ENCODE assay signal across 1 cellular context in the genomic region with DNA sequence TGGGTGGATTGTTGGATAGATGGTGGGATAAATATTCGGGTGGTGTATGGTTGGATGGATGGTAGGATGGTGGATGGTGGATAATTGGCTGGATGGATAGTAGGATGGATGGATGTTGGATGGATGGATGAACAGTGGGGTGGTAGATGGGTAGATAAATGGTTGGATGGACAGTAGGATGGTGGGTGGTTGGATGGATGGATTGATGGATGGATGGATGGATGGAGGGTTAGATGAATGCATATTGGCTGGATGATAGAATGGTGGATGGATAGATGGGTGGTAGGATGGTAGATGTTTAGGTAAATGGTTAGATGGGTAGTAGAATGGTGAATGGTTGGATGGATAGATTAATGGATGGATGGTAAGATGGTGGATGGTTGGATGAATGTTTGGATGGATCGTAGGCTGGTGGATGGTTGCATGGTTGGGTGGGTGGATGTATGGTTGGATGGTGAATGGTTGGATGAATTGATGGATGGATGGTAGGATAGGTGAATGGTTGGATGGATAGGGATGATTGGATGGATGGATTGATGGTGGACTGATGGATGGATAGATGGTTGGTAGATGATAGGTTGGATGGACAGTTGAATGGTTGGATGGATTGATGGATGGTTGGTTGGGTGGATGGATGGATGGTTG.
TF ChIP-seq lines count a peak whose summit lies in the region.

No MANE protein-coding gene starts in this region.

TF ChIP-seq in HEK293, 187 proteins besides CTCF, POLR2A, EP300 and RAD21 (continued from another document and continues in another):
- TF ChIP-seq, protein P1, sequence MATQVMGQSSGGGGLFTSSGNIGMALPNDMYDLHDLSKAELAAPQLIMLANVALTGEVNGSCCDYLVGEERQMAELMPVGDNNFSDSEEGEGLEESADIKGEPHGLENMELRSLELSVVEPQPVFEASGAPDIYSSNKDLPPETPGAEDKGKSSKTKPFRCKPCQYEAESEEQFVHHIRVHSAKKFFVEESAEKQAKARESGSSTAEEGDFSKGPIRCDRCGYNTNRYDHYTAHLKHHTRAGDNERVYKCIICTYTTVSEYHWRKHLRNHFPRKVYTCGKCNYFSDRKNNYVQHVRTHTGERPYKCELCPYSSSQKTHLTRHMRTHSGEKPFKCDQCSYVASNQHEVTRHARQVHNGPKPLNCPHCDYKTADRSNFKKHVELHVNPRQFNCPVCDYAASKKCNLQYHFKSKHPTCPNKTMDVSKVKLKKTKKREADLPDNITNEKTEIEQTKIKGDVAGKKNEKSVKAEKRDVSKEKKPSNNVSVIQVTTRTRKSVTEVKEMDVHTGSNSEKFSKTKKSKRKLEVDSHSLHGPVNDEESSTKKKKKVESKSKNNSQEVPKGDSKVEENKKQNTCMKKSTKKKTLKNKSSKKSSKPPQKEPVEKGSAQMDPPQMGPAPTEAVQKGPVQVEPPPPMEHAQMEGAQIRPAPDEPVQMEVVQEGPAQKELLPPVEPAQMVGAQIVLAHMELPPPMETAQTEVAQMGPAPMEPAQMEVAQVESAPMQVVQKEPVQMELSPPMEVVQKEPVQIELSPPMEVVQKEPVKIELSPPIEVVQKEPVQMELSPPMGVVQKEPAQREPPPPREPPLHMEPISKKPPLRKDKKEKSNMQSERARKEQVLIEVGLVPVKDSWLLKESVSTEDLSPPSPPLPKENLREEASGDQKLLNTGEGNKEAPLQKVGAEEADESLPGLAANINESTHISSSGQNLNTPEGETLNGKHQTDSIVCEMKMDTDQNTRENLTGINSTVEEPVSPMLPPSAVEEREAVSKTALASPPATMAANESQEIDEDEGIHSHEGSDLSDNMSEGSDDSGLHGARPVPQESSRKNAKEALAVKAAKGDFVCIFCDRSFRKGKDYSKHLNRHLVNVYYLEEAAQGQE (tag by site-specific recombination; IDR thresholded peaks at IDR 0.05) = 0 out of 2 replicates have a peak, but pooled peaks have one; percentile 17
- TF ChIP-seq ZNF433 (tag by site-specific recombination; IDR thresholded peaks at IDR 0.05; ENCODE audit: low read depth) (no peak), ZNF521 (tag by site-specific recombination; IDR thresholded peaks at IDR 0.05) (no peak), ZNF146 (tag by site-specific recombination; IDR thresholded peaks at IDR 0.05) (no peak), ZNF624 (tag by site-specific recombination; IDR thresholded peaks at IDR 0.05) (no peak), ZNF548 (tag by site-specific recombination; IDR thresholded peaks at IDR 0.05) (peak; percentile 88), ZNF654 (tag by site-specific recombination; IDR thresholded peaks at IDR 0.05; ENCODE audit: low read depth) (no peak), ZNF341 (tag by site-specific recombination; IDR thresholded peaks at IDR 0.05; ENCODE audit: low read depth) (no peak), ZNF560 (tag by site-specific recombination; IDR thresholded peaks at IDR 0.05; ENCODE audit: borderline replicate concordance) (0 out of 2 replicates have a peak, but pooled peaks have one; percentile 19), ZNF629 (tag by site-specific recombination; IDR thresholded peaks at IDR 0.05) (no peak), ZNF335 (tag by site-specific recombination; conservative IDR thresholded peaks at IDR 0.05) (no peak), YY1 (tag by site-specific recombination; IDR thresholded peaks at IDR 0.05) (no peak; the same call in 1 of the 2 replicates), ZNF223 (tag by site-specific recombination; IDR thresholded peaks at IDR 0.05) (0 out of 2 replicates have a peak, but pooled peaks have one; percentile 29), ZNF366 (tag by site-specific recombination; conservative IDR thresholded peaks at IDR 0.05) (peak; percentile 99), ZNF843 (tag by site-specific recombination; IDR thresholded peaks at IDR 0.05) (no peak), ZNF391 (tag by site-specific recombination; IDR thresholded peaks at IDR 0.05; ENCODE audit: borderline replicate concordance, low read depth) (no peak), ZBTB20 (tag by site-specific recombination; IDR thresholded peaks at IDR 0.05) (peak; percentile 28; the same call in 1 of the 2 replicates), ZNF623 (tag by site-specific recombination; IDR thresholded peaks at IDR 0.05) (no peak), ZNF585B (tag by site-specific recombination; IDR thresholded peaks at IDR 0.05) (no peak), ZBTB48 (tag by site-specific recombination; IDR thresholded peaks at IDR 0.05) (no peak; the same call in 1 of the 2 replicates), ZNF133 (tag by site-specific recombination; IDR thresholded peaks at IDR 0.05) (no peak), ZNF221 (tag by site-specific recombination; IDR thresholded peaks at IDR 0.05; ENCODE audit: borderline replicate concordance) (no peak)
- TF ChIP-seq, protein P2, sequence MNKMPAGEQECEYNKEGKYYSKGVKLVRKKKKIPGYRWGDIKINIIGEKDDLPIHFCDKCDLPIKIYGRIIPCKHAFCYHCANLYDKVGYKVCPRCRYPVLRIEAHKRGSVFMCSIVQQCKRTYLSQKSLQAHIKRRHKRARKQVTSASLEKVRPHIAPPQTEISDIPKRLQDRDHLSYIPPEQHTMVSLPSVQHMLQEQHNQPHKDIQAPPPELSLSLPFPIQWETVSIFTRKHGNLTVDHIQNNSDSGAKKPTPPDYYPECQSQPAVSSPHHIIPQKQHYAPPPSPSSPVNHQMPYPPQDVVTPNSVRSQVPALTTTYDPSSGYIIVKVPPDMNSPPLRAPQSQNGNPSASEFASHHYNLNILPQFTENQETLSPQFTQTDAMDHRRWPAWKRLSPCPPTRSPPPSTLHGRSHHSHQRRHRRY (tag by site-specific recombination; IDR thresholded peaks at IDR 0.05) = 0 out of 2 replicates have a peak, but pooled peaks have one; percentile 68
- TF ChIP-seq, protein P3, sequence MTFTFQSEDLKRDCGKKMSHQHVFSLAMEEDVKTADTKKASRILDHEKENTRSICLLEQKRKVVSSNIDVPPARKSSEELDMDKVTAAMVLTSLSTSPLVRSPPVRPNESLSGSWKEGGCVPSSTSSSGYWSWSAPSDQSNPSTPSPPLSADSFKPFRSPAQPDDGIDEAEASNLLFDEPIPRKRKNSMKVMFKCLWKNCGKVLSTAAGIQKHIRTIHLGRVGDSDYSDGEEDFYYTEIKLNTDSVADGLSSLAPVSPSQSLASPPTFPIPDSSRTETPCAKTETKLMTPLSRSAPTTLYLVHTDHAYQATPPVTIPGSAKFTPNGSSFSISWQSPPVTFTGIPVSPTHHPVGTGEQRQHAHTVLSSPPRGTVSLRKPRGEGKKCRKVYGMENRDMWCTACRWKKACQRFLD (tag by site-specific recombination; IDR thresholded peaks at IDR 0.05) = no peak
- TF ChIP-seq, protein P4, sequence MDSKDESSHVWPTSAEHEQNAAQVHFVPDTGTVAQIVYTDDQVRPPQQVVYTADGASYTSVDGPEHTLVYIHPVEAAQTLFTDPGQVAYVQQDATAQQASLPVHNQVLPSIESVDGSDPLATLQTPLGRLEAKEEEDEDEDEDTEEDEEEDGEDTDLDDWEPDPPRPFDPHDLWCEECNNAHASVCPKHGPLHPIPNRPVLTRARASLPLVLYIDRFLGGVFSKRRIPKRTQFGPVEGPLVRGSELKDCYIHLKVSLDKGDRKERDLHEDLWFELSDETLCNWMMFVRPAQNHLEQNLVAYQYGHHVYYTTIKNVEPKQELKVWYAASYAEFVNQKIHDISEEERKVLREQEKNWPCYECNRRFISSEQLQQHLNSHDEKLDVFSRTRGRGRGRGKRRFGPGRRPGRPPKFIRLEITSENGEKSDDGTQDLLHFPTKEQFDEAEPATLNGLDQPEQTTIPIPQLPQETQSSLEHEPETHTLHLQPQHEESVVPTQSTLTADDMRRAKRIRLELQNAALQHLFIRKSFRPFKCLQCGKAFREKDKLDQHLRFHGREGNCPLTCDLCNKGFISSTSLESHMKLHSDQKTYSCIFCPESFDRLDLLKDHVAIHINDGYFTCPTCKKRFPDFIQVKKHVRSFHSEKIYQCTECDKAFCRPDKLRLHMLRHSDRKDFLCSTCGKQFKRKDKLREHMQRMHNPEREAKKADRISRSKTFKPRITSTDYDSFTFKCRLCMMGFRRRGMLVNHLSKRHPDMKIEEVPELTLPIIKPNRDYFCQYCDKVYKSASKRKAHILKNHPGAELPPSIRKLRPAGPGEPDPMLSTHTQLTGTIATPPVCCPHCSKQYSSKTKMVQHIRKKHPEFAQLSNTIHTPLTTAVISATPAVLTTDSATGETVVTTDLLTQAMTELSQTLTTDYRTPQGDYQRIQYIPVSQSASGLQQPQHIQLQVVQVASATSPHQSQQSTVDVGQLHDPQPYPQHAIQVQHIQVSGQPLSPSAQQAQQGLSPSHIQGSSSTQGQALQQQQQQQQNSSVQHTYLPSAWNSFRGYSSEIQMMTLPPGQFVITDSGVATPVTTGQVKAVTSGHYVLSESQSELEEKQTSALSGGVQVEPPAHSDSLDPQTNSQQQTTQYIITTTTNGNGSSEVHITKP (tag by site-specific recombination; IDR thresholded peaks at IDR 0.05) = no peak
- TF ChIP-seq, protein P5, sequence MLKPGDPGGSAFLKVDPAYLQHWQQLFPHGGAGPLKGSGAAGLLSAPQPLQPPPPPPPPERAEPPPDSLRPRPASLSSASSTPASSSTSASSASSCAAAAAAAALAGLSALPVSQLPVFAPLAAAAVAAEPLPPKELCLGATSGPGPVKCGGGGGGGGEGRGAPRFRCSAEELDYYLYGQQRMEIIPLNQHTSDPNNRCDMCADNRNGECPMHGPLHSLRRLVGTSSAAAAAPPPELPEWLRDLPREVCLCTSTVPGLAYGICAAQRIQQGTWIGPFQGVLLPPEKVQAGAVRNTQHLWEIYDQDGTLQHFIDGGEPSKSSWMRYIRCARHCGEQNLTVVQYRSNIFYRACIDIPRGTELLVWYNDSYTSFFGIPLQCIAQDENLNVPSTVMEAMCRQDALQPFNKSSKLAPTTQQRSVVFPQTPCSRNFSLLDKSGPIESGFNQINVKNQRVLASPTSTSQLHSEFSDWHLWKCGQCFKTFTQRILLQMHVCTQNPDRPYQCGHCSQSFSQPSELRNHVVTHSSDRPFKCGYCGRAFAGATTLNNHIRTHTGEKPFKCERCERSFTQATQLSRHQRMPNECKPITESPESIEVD (tag by site-specific recombination; IDR thresholded peaks at IDR 0.05) = no peak
- TF ChIP-seq, protein P6, sequence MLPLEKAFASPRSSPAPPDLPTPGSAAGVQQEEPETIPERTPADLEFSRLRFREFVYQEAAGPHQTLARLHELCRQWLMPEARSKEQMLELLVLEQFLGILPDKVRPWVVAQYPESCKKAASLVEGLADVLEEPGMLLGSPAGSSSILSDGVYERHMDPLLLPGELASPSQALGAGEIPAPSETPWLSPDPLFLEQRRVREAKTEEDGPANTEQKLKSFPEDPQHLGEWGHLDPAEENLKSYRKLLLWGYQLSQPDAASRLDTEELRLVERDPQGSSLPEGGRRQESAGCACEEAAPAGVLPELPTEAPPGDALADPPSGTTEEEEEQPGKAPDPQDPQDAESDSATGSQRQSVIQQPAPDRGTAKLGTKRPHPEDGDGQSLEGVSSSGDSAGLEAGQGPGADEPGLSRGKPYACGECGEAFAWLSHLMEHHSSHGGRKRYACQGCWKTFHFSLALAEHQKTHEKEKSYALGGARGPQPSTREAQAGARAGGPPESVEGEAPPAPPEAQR (tag by site-specific recombination; IDR thresholded peaks at IDR 0.05) = no peak
- TF ChIP-seq, protein P7, sequence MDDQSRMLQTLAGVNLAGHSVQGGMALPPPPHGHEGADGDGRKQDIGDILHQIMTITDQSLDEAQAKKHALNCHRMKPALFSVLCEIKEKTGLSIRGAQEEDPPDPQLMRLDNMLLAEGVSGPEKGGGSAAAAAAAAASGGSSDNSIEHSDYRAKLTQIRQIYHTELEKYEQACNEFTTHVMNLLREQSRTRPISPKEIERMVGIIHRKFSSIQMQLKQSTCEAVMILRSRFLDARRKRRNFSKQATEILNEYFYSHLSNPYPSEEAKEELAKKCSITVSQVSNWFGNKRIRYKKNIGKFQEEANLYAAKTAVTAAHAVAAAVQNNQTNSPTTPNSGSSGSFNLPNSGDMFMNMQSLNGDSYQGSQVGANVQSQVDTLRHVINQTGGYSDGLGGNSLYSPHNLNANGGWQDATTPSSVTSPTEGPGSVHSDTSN (CRISPR knock-in tag; IDR thresholded peaks at IDR 0.05) = no peak
- TF ChIP-seq, protein P8, sequence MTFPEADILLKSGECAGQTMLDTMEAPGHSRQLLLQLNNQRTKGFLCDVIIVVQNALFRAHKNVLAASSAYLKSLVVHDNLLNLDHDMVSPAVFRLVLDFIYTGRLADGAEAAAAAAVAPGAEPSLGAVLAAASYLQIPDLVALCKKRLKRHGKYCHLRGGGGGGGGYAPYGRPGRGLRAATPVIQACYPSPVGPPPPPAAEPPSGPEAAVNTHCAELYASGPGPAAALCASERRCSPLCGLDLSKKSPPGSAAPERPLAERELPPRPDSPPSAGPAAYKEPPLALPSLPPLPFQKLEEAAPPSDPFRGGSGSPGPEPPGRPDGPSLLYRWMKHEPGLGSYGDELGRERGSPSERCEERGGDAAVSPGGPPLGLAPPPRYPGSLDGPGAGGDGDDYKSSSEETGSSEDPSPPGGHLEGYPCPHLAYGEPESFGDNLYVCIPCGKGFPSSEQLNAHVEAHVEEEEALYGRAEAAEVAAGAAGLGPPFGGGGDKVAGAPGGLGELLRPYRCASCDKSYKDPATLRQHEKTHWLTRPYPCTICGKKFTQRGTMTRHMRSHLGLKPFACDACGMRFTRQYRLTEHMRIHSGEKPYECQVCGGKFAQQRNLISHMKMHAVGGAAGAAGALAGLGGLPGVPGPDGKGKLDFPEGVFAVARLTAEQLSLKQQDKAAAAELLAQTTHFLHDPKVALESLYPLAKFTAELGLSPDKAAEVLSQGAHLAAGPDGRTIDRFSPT (tag by site-specific recombination; IDR thresholded peaks at IDR 0.05) = 0 out of 2 replicates have a peak, but pooled peaks have one; percentile 9
- TF ChIP-seq, protein P9, sequence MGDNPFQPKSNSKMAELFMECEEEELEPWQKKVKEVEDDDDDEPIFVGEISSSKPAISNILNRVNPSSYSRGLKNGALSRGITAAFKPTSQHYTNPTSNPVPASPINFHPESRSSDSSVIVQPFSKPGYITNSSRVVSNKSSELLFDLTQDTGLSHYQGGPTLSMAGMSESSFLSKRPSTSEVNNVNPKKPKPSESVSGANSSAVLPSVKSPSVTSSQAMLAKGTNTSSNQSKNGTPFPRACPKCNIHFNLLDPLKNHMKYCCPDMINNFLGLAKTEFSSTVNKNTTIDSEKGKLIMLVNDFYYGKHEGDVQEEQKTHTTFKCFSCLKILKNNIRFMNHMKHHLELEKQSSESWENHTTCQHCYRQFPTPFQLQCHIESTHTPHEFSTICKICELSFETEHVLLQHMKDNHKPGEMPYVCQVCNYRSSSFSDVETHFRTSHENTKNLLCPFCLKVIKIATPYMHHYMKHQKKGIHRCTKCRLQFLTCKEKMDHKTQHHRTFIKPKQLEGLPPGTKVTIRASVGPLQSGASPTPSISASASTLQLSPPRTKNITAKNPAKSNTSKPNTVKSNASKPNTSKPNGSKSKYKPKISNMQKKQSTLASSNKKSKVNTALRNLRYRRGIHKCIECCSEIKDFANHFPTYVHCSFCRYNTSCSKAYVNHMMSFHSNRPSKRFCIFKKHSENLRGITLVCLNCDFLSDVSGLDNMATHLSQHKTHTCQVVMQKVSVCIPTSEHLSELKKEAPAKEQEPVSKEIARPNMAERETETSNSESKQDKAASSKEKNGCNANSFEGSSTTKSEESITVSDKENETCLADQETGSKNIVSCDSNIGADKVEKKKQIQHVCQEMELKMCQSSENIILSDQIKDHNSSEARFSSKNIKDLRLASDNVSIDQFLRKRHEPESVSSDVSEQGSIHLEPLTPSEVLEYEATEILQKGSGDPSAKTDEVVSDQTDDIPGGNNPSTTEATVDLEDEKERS (tag by site-specific recombination; IDR thresholded peaks at IDR 0.05) = no peak
- TF ChIP-seq, protein P10, sequence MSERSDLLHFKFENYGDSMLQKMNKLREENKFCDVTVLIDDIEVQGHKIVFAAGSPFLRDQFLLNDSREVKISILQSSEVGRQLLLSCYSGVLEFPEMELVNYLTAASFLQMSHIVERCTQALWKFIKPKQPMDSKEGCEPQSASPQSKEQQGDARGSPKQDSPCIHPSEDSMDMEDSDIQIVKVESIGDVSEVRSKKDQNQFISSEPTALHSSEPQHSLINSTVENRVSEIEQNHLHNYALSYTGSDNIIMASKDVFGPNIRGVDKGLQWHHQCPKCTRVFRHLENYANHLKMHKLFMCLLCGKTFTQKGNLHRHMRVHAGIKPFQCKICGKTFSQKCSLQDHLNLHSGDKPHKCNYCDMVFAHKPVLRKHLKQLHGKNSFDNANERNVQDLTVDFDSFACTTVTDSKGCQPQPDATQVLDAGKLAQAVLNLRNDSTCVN (tag by site-specific recombination; optimal IDR thresholded peaks at IDR 0.05) = no peak
